30 cellular contexts compared by ENCODE assay signal in genomic region chr5:43461066-43461465, GRCh38. TPM values are rescaled to one million over a fixed set of nuclear protein-coding genes. Genes with fewer than 3 reads are reported as not detected.
"Had no signal": no experiment of that assay in that cellular context is flagged by ENCODE, and none has a peak within 500 bp of the region (broad histone marks: within the 10 kb centered on the region; RNA-seq: fewer than 3 reads in every experiment).

No MANE protein-coding gene starts in this region.

- H3K4me1 ChIP-seq: ascending aorta had no signal

- FAIRE-seq: bronchial epithelial cell, TTC549 had no signal

- H3K27me3 ChIP-seq: ascending aorta, cardiac muscle cell had no signal

- DNase-seq: activated B cell treated with CpG ODN at 0.5 μM for 24 hours; activated CD4-positive, alpha-beta memory T cell treated with anti-CD3 and anti-CD28 coated beads, Interleukin-2, amount 10 ng/mL, durations not matched to agents 7 days and 5 days; activated CD4-positive, alpha-beta T cell treated with anti-CD3 and anti-CD28 coated beads for 4 hours; activated CD4-positive, alpha-beta T cell treated with anti-CD3 and anti-CD28 coated beads, Interleukin-2, amount 10 ng/mL, durations not matched to agents 7 days and 5 days; activated CD4-positive, alpha-beta T cell treated with anti-CD3 and anti-CD28 coated beads, Interleukin-2, amount 50 U/mL, for 48 hours; activated CD4-positive, CD25-positive, alpha-beta regulatory T cell treated with anti-CD3 and anti-CD28 coated beads, Interleukin-2, amount 50 U/mL, for 72 hours; activated CD8-positive, alpha-beta memory T cell treated with anti-CD3 and anti-CD28 coated beads for 24 hours; activated CD8-positive, alpha-beta memory T cell treated with anti-CD3 and anti-CD28 coated beads, Interleukin-2, amount 10 ng/mL, durations not matched to agents 7 days and 5 days; activated CD8-positive, alpha-beta memory T cell treated with anti-CD3 and anti-CD28 coated beads, Interleukin-2, amount 50 U/mL, for 48 hours; activated CD8-positive, alpha-beta T cell treated with anti-CD3 and anti-CD28 coated beads, Interleukin-2, amount 10 ng/mL, durations not matched to agents 7 days and 5 days; activated effector memory CD4-positive, alpha-beta T cell treated with Interleukin-2 at 50 U/mL for 16 hours; activated gamma-delta T cell; activated naive CD4-positive, alpha-beta T cell treated with anti-CD3 and anti-CD28 coated beads, Interleukin-2, amount 10 ng/mL, durations not matched to agents 7 days and 5 days; activated naive CD4-positive, alpha-beta T cell treated with Interleukin-2 at 50 U/mL for 16 hours; activated naive CD8-positive, alpha-beta T cell treated with anti-CD3 and anti-CD28 coated beads, Interleukin-2, amount 10 ng/mL, durations not matched to agents 7 days and 5 days; activated naive CD8-positive, alpha-beta T cell treated with anti-CD3 and anti-CD28 coated beads, Interleukin-2, amount 50 U/mL, for 24 hours; activated T-cell treated with anti-CD3 and anti-CD28 coated beads, Interleukin-2, amount 50 U/mL, for 24 hours; activated T-cell treated with anti-CD3 and anti-CD28 coated beads, Interleukin-2, amount 50 U/mL, for 48 hours; amygdala; anterior cingulate cortex; caudate nucleus; cerebellar nuclear complex; T-helper 1 cell; T-helper 2 cell; T-helper 9 cell had no signal

- H3K4me3 ChIP-seq: ascending aorta, cardiac muscle cell had no signal

- H3K36me3 ChIP-seq: cardiac muscle cell had no signal

- H3K27ac ChIP-seq: ascending aorta, cardiac muscle cell, VCaP had no signal

- ATAC-seq: activated CD8-positive, alpha-beta memory T cell treated with anti-CD3 and anti-CD28 coated beads, Interleukin-2, amount 10 ng/mL, durations not matched to agents 7 days and 5 days; activated CD8-positive, alpha-beta T cell treated with anti-CD3 and anti-CD28 coated beads, Interleukin-2, amount 10 ng/mL, durations not matched to agents 7 days and 5 days; activated naive CD8-positive, alpha-beta T cell treated with anti-CD3 and anti-CD28 coated beads, Interleukin-2, amount 50 U/mL, for 24 hours had no signal

RNA-seq across cellular contexts. Expression of gene CCL28, which starts 48.9 kb away (rescaled TPM):
- total RNA-seq: ascending aorta, cardiac muscle cell had no signal
- polyA plus RNA-seq: cardiac muscle cell had no signal

RNA-seq across cellular contexts. Expression of gene C5orf34, which starts 53.9 kb away (rescaled TPM):
- total RNA-seq: ascending aorta had no signal
